11 cellular contexts compared by ENCODE assay signal in the genomic region with DNA sequence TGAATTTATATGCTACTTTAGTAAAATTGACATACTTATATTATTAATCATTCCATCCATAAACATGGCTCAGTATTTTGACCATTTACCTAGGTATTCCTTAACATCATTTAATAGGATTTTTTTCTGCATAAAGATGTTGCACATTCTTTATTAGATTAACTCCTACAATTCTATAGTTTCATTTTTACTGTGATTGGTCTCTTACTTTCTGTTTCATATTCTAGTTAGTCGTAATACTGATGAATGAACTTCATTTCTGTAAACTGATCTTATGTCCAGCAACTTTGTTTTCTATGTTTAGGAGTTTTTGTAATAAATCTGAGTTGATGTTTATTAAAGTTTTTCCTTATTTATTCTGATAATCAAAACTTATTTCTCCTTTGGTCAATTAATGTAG.
A peak's percentile ranks its signal among the peaks of the same experiment; 100 is the strongest.
DNase-seq lines count a peak whose midpoint lies in the region; ATAC-seq lines count a peak whose summit lies in the region.
"Had no signal": no experiment of that assay in that cellular context is flagged by ENCODE, and none has a peak within 500 bp of the region (broad histone marks: within the 10 kb centered on the region; RNA-seq: fewer than 3 reads in every experiment).

No MANE protein-coding gene starts in this region.

- no peak for DNase-seq in effector memory CD8-positive, alpha-beta T cell
- DNase-seq in GF-D8 (lab: John Stamatoyannopoulos, UW) (no peak), hippocampal formation (lab: John Stamatoyannopoulos, UW) (no peak), activated gamma-delta T cell (lab: John Stamatoyannopoulos, UW) (no peak)
- DNase-seq: IMR-90, NCI-H2081 treated with DMSO at 0.1 percent for 48 hours, WERI-Rb-1 had no signal

- peak overlapping the region in 1 of 2 donors; percentile 55 for H3K27ac Mint-ChIP-seq in effector memory CD8-positive, alpha-beta T cell
- H3K27ac Mint-ChIP-seq: activated naive CD4-positive, alpha-beta T cell treated with anti-CD3 and anti-CD28 coated beads, Interleukin-2, amount 50 U/mL, for 72 hours had no signal

- H3K27me3 Mint-ChIP-seq in effector memory CD8-positive, alpha-beta T cell = no peaks in the 10 kb centered on the region

- H3K9me3 Mint-ChIP-seq in effector memory CD8-positive, alpha-beta T cell = peaks cover 2 to 6% of the 10 kb centered on the region in 2 donors

- ATAC-seq in GM18870 (IDR thresholded peaks at IDR 0.05; ENCODE audit: unreplicated experiment) (peak; percentile 96), GM21529 (IDR thresholded peaks at IDR 0.05; ENCODE audit: unreplicated experiment) (peak; percentile 83), HG03139 (IDR thresholded peaks at IDR 0.05; ENCODE audit: unreplicated experiment) (peak; percentile 78)
- ATAC-seq in effector memory CD8-positive, alpha-beta T cell (replicated peaks) = no peak
- ATAC-seq: activated naive CD4-positive, alpha-beta T cell treated with anti-CD3 and anti-CD28 coated beads, Interleukin-2, amount 50 U/mL, for 72 hours had no signal

- no peaks in the 10 kb centered on the region for H3K36me3 Mint-ChIP-seq in effector memory CD8-positive, alpha-beta T cell (ENCODE audit: insufficient read depth)
- H3K36me3 Mint-ChIP-seq: activated naive CD4-positive, alpha-beta T cell treated with anti-CD3 and anti-CD28 coated beads, Interleukin-2, amount 50 U/mL, for 72 hours had no signal

- peaks cover 0 to 3% of the 10 kb centered on the region in 2 donors for H3K4me1 Mint-ChIP-seq in effector memory CD8-positive, alpha-beta T cell (ENCODE audit: low read depth in 2 of 2)

- peak overlapping the region; percentile 9 to 36 for H3K4me3 Mint-ChIP-seq in effector memory CD8-positive, alpha-beta T cell
